In the genomic region with DNA sequence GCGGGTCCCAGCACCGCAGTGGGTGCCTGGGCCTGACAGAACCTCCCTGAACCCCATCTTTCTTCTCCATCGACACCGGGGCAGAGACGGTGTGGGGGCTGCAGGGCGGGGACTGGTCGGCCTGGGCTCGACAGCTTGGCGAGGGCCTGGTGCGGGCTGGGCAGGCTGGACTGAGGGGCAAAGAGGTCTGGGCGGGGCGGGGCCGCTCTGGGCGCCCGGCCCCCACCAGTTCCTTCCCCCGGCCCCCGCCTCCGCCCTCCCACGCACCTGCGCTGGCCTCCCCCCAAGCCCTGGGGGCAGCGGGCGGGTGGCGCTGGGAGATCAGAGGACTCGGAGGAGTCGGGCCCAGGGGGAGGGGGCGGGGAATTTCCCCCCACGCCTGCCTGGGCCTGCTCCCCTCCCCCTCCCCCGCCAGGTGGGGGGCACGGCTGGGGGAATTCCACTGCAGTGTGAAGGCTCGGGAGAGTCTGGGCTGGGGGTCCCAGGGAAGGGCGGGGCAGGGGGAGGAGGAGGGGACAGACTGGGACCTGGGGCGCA, we compare ENCODE assay signal across 9 cellular contexts. TPM values are rescaled to one million over a fixed set of nuclear protein-coding genes. Genes with fewer than 3 reads are reported as not detected.
DNase-seq lines count a peak whose midpoint lies in the region; ATAC-seq and TF ChIP-seq lines count a peak whose summit lies in the region.
"Had no signal": no experiment of that assay in that cellular context is flagged by ENCODE, and none has a peak within 500 bp of the region (broad histone marks: within the 10 kb centered on the region; RNA-seq: fewer than 3 reads in every experiment).

No MANE protein-coding gene starts in this region.

- no peak for TF ChIP-seq CTCF in AG04450 (IDR thresholded peaks at IDR 0.05; ENCODE audit: low read depth, low read length)
- no peak for TF ChIP-seq CTCF in GM12865 (IDR thresholded peaks at IDR 0.05; ENCODE audit: insufficient read depth, low read depth, low read length, missing control alignments)

- H3K4me1 ChIP-seq in mesodermal cell (ENCODE audit: control insufficient read depth, insufficient read depth, low read length, poor library complexity, severe bottlenecking), result peaks cover 3% of the 10 kb centered on the region

- H3K27me3 ChIP-seq in AG04450 (ENCODE audit: control insufficient read depth, insufficient read depth, low read length), result peaks cover 37% of the 10 kb centered on the region

- H3K27ac ChIP-seq in AG04450 (ENCODE audit: low read depth, low read length) (no peak overlapping the region), mesodermal cell (ENCODE audit: low read depth, low read length, severe bottlenecking) (no peak overlapping the region)
- H3K27ac ChIP-seq: sigmoid colon had no signal

- DNase-seq in AG04450 (ENCODE audit: low read depth, low spot score) (no peak), GM12865 (ENCODE audit: low read depth) (no peak), activated gamma-delta T cell (lab: John Stamatoyannopoulos, UW) (no peak), RKO (ENCODE audit: low spot score) (no peak), dermis blood vessel endothelial cell (no peak)
- no peak for DNase-seq in activated T-helper 1 cell treated with anti-CD3 and anti-CD28 coated beads, Interleukin-12 subunit alpha, Interleukin-12 subunit beta, Interleukin-2, Interleukin-4 antibody, amounts not matched to agents 30 ng/mL and 10 ng/mL and 1 ng/mL, durations not matched to agents 14 hours and 24 hours and 36 hours (ENCODE audit: low spot score)
- DNase-seq: sigmoid colon had no signal

- ATAC-seq in HG02852 (IDR thresholded peaks at IDR 0.05; ENCODE audit: unreplicated experiment), result no peak

- POLR2A ChIA-PET in AG04450 (lab: Yijun Ruan, JAX), result no interaction called here

- H3K27me3 Mint-ChIP-seq in activated T-helper 1 cell treated with anti-CD3 and anti-CD28 coated beads, Interleukin-12 subunit alpha, Interleukin-12 subunit beta, Interleukin-2, Interleukin-4 antibody, amounts not matched to agents 30 ng/mL and 10 ng/mL and 1 ng/mL, durations not matched to agents 14 hours and 24 hours and 36 hours (ENCODE audit: insufficient read depth), result peaks cover 27% of the 10 kb centered on the region

- H3K9me3 Mint-ChIP-seq in activated T-helper 1 cell treated with anti-CD3 and anti-CD28 coated beads, Interleukin-12 subunit alpha, Interleukin-12 subunit beta, Interleukin-2, Interleukin-4 antibody, amounts not matched to agents 30 ng/mL and 10 ng/mL and 1 ng/mL, durations not matched to agents 14 hours and 24 hours and 36 hours, result no peaks in the 10 kb centered on the region

- peaks cover 4% of the 10 kb centered on the region; the same call in 1 of the 2 replicates for H3K9me3 ChIP-seq in AG04450 (ENCODE audit: control insufficient read depth, insufficient read depth, low read length)
- H3K9me3 ChIP-seq in mesodermal cell (ENCODE audit: control insufficient read depth, low read length), result no peaks in the 10 kb centered on the region
- H3K9me3 ChIP-seq: sigmoid colon had no signal

- peaks cover 6% of the 10 kb centered on the region for H3K4me1 Mint-ChIP-seq in activated T-helper 1 cell treated with anti-CD3 and anti-CD28 coated beads, Interleukin-12 subunit alpha, Interleukin-12 subunit beta, Interleukin-2, Interleukin-4 antibody, amounts not matched to agents 30 ng/mL and 10 ng/mL and 1 ng/mL, durations not matched to agents 14 hours and 24 hours and 36 hours (ENCODE audit: low read depth)

- intact Hi-C loops in activated T-helper 1 cell treated with anti-CD3 and anti-CD28 coated beads, Interleukin-12 subunit alpha, Interleukin-12 subunit beta, Interleukin-2, Interleukin-4 antibody, amounts not matched to agents 30 ng/mL and 10 ng/mL and 1 ng/mL, durations not matched to agents 14 hours and 24 hours and 36 hours (cut with micrococcal nuclease), result no loop called here

- CTCF ChIA-PET in AG04450 (lab: Charles Lee), result interaction anchor here (1.4 kb wide), 1 partner anchor 24 kb away, joined by 3 read pairs; no protein-coding TSS in a partner anchor

- no peaks in the 10 kb centered on the region for H3K36me3 ChIP-seq in mesodermal cell (ENCODE audit: control insufficient read depth, insufficient read depth, low read length)
- H3K36me3 ChIP-seq: sigmoid colon had no signal

- 0 to 11% methylated on average over 3 of the region's 32 CpGs for WGBS in mesodermal cell (ENCODE audit: insufficient coverage in 2 of 2), 2 experiments

- peak overlapping the region; percentile 15 for H3K4me3 Mint-ChIP-seq in activated T-helper 1 cell treated with anti-CD3 and anti-CD28 coated beads, Interleukin-12 subunit alpha, Interleukin-12 subunit beta, Interleukin-2, Interleukin-4 antibody, amounts not matched to agents 30 ng/mL and 10 ng/mL and 1 ng/mL, durations not matched to agents 14 hours and 24 hours and 36 hours

- H3K36me3 Mint-ChIP-seq in activated T-helper 1 cell treated with anti-CD3 and anti-CD28 coated beads, Interleukin-12 subunit alpha, Interleukin-12 subunit beta, Interleukin-2, Interleukin-4 antibody, amounts not matched to agents 30 ng/mL and 10 ng/mL and 1 ng/mL, durations not matched to agents 14 hours and 24 hours and 36 hours (ENCODE audit: low read depth), result no peaks in the 10 kb centered on the region

- no peak overlapping the region for H3K27ac Mint-ChIP-seq in activated T-helper 1 cell treated with anti-CD3 and anti-CD28 coated beads, Interleukin-12 subunit alpha, Interleukin-12 subunit beta, Interleukin-2, Interleukin-4 antibody, amounts not matched to agents 30 ng/mL and 10 ng/mL and 1 ng/mL, durations not matched to agents 14 hours and 24 hours and 36 hours

- peak overlapping the region; percentile 41 for H3K4me3 ChIP-seq in AG04450 (ENCODE audit: low read depth, low read length)
- peak overlapping the region; percentile 32 for H3K4me3 ChIP-seq in GM12865 (ENCODE audit: low read depth, low read length)
- peak overlapping the region; percentile 39 for H3K4me3 ChIP-seq in mesodermal cell (ENCODE audit: extremely low read depth, insufficient read depth, low read length, poor library complexity, severe bottlenecking)

RNA-seq across cellular contexts. Expression of a gene that starts 0.9 kb away (rescaled TPM):
- 0.04 TPM in 1 of 2 replicates, not detected in the other for polyA plus RNA-seq in AG04450 (2011; rRNA removed)
- polyA minus RNA-seq in AG04450 (2011; rRNA and poly(A)+ RNA removed), result not detected in 2 replicates
- 0.10 and 0.18 TPM in 2 replicates for total RNA-seq in activated T-helper 1 cell treated with anti-CD3 and anti-CD28 coated beads, Interleukin-12 subunit alpha, Interleukin-12 subunit beta, Interleukin-2, Interleukin-4 antibody, amounts not matched to agents 30 ng/mL and 10 ng/mL and 1 ng/mL, durations not matched to agents 14 hours and 24 hours and 36 hours
- 2.3 TPM for polyA plus RNA-seq in mesodermal cell (2013, experiment 1 of 2)
- polyA plus RNA-seq in mesodermal cell (2013, experiment 2 of 2), result 1.6 TPM
- total RNA-seq in dermis blood vessel endothelial cell, result not detected in 2 replicates
- total RNA-seq: sigmoid colon had no signal

RNA-seq across cellular contexts. Expression of a gene that starts 6.0 kb away (rescaled TPM):
- polyA plus RNA-seq in AG04450 (2011; rRNA removed), result 1.2 and 1.9 TPM in 2 replicates
- 1.5 and 1.7 TPM in 2 replicates for polyA minus RNA-seq in AG04450 (2011; rRNA and poly(A)+ RNA removed)
- total RNA-seq in activated T-helper 1 cell treated with anti-CD3 and anti-CD28 coated beads, Interleukin-12 subunit alpha, Interleukin-12 subunit beta, Interleukin-2, Interleukin-4 antibody, amounts not matched to agents 30 ng/mL and 10 ng/mL and 1 ng/mL, durations not matched to agents 14 hours and 24 hours and 36 hours, result 40.1 and 44.0 TPM in 2 replicates
- 10.6 TPM for polyA plus RNA-seq in mesodermal cell (2013, experiment 1 of 2)
- 9.6 TPM for polyA plus RNA-seq in mesodermal cell (2013, experiment 2 of 2)
- total RNA-seq in dermis blood vessel endothelial cell, result 9.4 and 12.8 TPM in 2 replicates

RNA-seq across cellular contexts. Expression of a gene that starts 17.1 kb away (rescaled TPM):
- polyA plus RNA-seq in AG04450 (2011; rRNA removed), result 1.2 and 1.3 TPM in 2 replicates
- polyA minus RNA-seq in AG04450 (2011; rRNA and poly(A)+ RNA removed), result 0.48 and 1.4 TPM in 2 replicates
- total RNA-seq in activated T-helper 1 cell treated with anti-CD3 and anti-CD28 coated beads, Interleukin-12 subunit alpha, Interleukin-12 subunit beta, Interleukin-2, Interleukin-4 antibody, amounts not matched to agents 30 ng/mL and 10 ng/mL and 1 ng/mL, durations not matched to agents 14 hours and 24 hours and 36 hours, result 151 and 152 TPM in 2 replicates
- polyA plus RNA-seq in mesodermal cell (2013, experiment 1 of 2), result 26.0 TPM
- 21.5 TPM for polyA plus RNA-seq in mesodermal cell (2013, experiment 2 of 2)
- total RNA-seq in dermis blood vessel endothelial cell, result 4.4 and 10.6 TPM in 2 replicates

RNA-seq across cellular contexts. Expression of a gene that starts 49.6 kb away (rescaled TPM):
- polyA plus RNA-seq in AG04450 (2011; rRNA removed), result not detected in 2 replicates
- polyA minus RNA-seq in AG04450 (2011; rRNA and poly(A)+ RNA removed), result not detected in 2 replicates
- not detected in 2 replicates for total RNA-seq in activated T-helper 1 cell treated with anti-CD3 and anti-CD28 coated beads, Interleukin-12 subunit alpha, Interleukin-12 subunit beta, Interleukin-2, Interleukin-4 antibody, amounts not matched to agents 30 ng/mL and 10 ng/mL and 1 ng/mL, durations not matched to agents 14 hours and 24 hours and 36 hours
- not detected for polyA plus RNA-seq in mesodermal cell (2013, experiment 1 of 2)
- polyA plus RNA-seq in mesodermal cell (2013, experiment 2 of 2), result not detected
- not detected in 2 replicates for total RNA-seq in dermis blood vessel endothelial cell
- total RNA-seq: sigmoid colon had no signal

RNA-seq across cellular contexts. Expression of a gene that starts 51.4 kb away (rescaled TPM):
- polyA plus RNA-seq in AG04450 (2011; rRNA removed), result 15.1 and 19.8 TPM in 2 replicates
- polyA minus RNA-seq in AG04450 (2011; rRNA and poly(A)+ RNA removed), result 14.2 and 17.9 TPM in 2 replicates
- 61.1 and 65.7 TPM in 2 replicates for total RNA-seq in activated T-helper 1 cell treated with anti-CD3 and anti-CD28 coated beads, Interleukin-12 subunit alpha, Interleukin-12 subunit beta, Interleukin-2, Interleukin-4 antibody, amounts not matched to agents 30 ng/mL and 10 ng/mL and 1 ng/mL, durations not matched to agents 14 hours and 24 hours and 36 hours
- polyA plus RNA-seq in mesodermal cell (2013, experiment 1 of 2), result 23.1 TPM
- 19.3 TPM for polyA plus RNA-seq in mesodermal cell (2013, experiment 2 of 2)
- 39.5 and 41.0 TPM in 2 replicates for total RNA-seq in dermis blood vessel endothelial cell

Comparison
In these comparisons a context has a peak if more than half of its experiments do, and no peak if none do; other contexts are left out.
1. RNA of a gene that starts 17.1 kb away (total RNA-seq): 151 to 152 TPM in activated T-helper 1 cell treated with anti-CD3 and anti-CD28 coated beads, Interleukin-12 subunit alpha, Interleukin-12 subunit beta, Interleukin-2, Interleukin-4 antibody, amounts not matched to agents 30 ng/mL and 10 ng/mL and 1 ng/mL, durations not matched to agents 14 hours and 24 hours and 36 hours; 4.4 to 10.6 TPM in dermis blood vessel endothelial cell; every median in the first group is over 10 times any median in the second.
2. Peak in every context shown above with its lines, with median percentiles within 50 percentile points of each other: H3K4me3 ChIP-seq.